Comparison of ENCODE assay signal across 1 cellular context in the genomic region with DNA sequence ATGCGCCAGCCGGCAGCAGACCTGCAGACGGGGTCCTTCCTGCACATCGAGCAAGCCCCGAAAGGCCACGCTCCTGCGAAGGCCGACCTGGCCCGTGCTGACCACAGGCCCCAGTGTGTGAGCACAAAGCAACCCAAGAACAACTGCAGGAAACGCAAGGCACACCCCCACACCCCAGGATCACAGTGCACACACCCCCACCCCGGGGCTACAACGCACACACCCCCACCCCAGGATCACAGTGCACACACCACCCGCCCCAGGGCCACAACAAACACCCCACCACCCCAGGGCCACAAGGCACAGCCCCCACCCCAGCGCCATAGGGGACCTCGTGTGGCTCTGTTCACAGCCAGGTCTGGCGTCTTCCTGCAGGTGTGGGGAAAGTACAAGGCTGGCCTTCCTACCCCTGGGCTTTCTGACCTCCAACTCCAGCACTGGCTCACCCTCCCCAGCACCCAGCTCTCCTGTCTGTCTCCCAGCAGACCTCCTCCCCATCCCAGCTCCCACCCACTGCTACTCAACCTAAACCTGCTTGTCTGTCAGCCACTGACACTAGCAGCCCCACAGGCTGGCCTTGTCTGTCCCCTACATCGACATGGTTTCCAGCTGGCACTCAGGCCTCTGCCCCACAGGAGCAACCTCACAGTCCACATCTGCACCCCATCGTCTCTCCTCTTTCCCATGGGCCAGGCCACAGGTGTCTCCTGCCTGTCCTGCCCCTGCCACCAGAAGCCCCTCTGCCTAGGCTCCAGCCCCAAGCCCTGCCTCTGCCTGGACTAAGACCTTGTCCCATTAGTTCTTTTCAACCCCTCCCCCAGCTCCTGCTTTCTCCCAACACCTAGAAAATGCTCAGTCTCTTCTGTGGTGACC.
TF ChIP-seq lines count a peak whose summit lies in the region.

No MANE protein-coding gene starts in this region.

TF ChIP-seq in GM23338, 12 proteins besides CTCF, POLR2A, EP300 and RAD21:
- no peak for TF ChIP-seq STAT1 (IDR thresholded peaks at IDR 0.05; ENCODE audit: unreplicated experiment)
- TF ChIP-seq, protein P1, sequence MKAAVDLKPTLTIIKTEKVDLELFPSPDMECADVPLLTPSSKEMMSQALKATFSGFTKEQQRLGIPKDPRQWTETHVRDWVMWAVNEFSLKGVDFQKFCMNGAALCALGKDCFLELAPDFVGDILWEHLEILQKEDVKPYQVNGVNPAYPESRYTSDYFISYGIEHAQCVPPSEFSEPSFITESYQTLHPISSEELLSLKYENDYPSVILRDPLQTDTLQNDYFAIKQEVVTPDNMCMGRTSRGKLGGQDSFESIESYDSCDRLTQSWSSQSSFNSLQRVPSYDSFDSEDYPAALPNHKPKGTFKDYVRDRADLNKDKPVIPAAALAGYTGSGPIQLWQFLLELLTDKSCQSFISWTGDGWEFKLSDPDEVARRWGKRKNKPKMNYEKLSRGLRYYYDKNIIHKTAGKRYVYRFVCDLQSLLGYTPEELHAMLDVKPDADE (IDR thresholded peaks at IDR 0.05), result no peak
